8 cellular contexts compared by ENCODE assay signal in the genomic region with DNA sequence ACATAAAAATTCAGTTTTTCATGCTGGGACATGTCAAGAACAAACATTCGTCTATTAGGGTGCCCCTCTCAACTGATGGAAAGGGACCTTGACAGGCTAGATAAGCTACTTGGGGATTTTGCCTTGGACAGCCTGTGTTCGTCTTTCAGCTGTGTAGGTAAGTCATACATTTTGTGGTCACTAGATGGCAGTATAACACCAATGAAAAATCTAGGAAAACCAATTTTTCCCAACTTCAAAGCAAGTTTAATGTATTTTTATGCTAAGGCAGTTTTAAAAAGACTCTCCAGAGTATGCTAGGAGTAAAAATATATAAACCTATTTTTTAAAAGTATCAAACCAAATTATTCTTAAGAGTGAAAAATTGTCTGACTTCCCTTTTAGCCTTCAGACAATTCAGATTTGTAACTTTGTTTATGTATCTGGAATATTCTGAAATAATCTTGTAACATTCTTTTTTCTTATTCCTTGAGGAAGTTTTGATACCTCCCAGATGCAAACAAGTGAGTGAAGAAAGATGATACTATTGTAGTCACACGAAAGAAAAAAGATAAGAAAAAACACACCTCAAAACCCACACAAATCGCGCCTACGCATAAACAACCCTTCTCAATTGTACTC.
DNase-seq lines count a peak whose midpoint lies in the region; ATAC-seq and TF ChIP-seq lines count a peak whose summit lies in the region.

No MANE protein-coding gene starts in this region.

- no peaks in the 10 kb centered on the region for H3K27me3 ChIP-seq in SJCRH30

- peak; percentile 62 for TF ChIP-seq CTCF in epithelial cell of proximal tubule (conservative IDR thresholded peaks at IDR 0.05; ENCODE audit: low read depth, low read length)

- no peaks in the 10 kb centered on the region for H3K9me3 ChIP-seq in SJCRH30 (replicated peaks)

- DNase-seq in COLO829 (ENCODE audit: low spot score) (peak; percentile 39), SJCRH30 (peak; percentile 3 to 70), epithelial cell of proximal tubule (ENCODE audit: low read depth) (no peak), myocyte (ENCODE audit: low read depth) (peak; percentile 61)
- no peak for DNase-seq in stimulated activated CD8-positive, alpha-beta memory T cell treated with anti-CD3 and anti-CD28 coated beads, Interleukin-4, amount 100 ng/mL, for 48 hours

- no peaks in the 10 kb centered on the region for H3K36me3 ChIP-seq in SJCRH30

- H3K4me1 ChIP-seq in SJCRH30 = no peaks in the 10 kb centered on the region

- H3K27ac ChIP-seq in SJCRH30 = no peak overlapping the region

- H3K4me3 ChIP-seq in SJCRH30 (no peak overlapping the region), epithelial cell of proximal tubule (ENCODE audit: low read depth, low read length) (no peak overlapping the region)

- ATAC-seq in GM19023 (IDR thresholded peaks at IDR 0.05; ENCODE audit: unreplicated experiment) (peak; percentile 55), HG03565 (IDR thresholded peaks at IDR 0.05; ENCODE audit: unreplicated experiment) (peak; percentile 52), HG03521 (IDR thresholded peaks at IDR 0.05; ENCODE audit: unreplicated experiment) (no peak)

Comparison
In these comparisons a context has a peak if more than half of its experiments do, and no peak if none do; other contexts are left out.
1. DNase-seq: peak in COLO829 (single experiment), SJCRH30 (2 of 2) and myocyte (single experiment); none in epithelial cell of proximal tubule (single experiment) and stimulated activated CD8-positive, alpha-beta memory T cell treated with anti-CD3 and anti-CD28 coated beads, Interleukin-4, amount 100 ng/mL, for 48 hours (single experiment).